ENCODE assay signal across 1 cellular context in the genomic region with DNA sequence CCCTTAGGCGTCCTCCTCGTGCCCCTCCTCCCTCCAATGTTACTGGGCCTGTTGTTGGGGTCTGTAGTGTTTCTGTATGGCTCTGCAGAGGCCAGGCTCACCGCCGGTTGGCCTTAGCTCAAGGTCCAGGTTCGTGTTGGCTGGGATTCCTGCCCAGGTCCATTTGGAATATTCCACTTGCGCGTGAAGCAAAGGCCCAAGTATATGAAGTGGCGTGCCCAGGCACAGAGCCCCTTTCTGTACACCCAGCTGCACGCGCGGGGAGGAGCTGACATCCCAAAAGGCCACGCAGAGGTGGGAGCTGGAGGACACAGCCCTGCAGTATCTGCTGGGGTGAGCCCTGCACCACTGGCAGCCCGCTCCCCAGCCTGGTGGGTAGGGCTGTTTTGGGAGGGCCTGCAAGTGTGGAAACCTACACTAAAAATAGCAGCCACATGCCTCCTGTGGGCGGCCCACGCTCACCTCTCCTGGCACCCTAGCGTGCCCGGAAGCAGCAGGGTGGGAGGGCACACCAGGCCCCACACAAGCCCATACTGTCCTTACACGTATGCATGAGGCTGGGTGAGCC.
TF ChIP-seq lines count a peak whose summit lies in the region.

No MANE protein-coding gene starts in this region.

TF ChIP-seq in HepG2, 621 proteins besides CTCF, POLR2A, EP300 and RAD21 (continued from another document and continues in another):
- TF ChIP-seq, protein P1, sequence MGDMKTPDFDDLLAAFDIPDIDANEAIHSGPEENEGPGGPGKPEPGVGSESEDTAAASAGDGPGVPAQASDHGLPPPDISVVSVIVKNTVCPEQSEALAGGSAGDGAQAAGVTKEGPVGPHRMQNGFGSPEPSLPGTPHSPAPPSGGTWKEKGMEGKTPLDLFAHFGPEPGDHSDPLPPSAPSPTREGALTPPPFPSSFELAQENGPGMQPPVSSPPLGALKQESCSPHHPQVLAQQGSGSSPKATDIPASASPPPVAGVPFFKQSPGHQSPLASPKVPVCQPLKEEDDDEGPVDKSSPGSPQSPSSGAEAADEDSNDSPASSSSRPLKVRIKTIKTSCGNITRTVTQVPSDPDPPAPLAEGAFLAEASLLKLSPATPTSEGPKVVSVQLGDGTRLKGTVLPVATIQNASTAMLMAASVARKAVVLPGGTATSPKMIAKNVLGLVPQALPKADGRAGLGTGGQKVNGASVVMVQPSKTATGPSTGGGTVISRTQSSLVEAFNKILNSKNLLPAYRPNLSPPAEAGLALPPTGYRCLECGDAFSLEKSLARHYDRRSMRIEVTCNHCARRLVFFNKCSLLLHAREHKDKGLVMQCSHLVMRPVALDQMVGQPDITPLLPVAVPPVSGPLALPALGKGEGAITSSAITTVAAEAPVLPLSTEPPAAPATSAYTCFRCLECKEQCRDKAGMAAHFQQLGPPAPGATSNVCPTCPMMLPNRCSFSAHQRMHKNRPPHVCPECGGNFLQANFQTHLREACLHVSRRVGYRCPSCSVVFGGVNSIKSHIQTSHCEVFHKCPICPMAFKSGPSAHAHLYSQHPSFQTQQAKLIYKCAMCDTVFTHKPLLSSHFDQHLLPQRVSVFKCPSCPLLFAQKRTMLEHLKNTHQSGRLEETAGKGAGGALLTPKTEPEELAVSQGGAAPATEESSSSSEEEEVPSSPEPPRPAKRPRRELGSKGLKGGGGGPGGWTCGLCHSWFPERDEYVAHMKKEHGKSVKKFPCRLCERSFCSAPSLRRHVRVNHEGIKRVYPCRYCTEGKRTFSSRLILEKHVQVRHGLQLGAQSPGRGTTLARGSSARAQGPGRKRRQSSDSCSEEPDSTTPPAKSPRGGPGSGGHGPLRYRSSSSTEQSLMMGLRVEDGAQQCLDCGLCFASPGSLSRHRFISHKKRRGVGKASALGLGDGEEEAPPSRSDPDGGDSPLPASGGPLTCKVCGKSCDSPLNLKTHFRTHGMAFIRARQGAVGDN (CRISPR knock-in tag; IDR thresholded peaks at IDR 0.05): peak; percentile 95
- no peak for TF ChIP-seq HNF1B (CRISPR knock-in tag; IDR thresholded peaks at IDR 0.05)
- TF ChIP-seq SP2 (CRISPR knock-in tag; IDR thresholded peaks at IDR 0.05): no peak
- no peak for TF ChIP-seq E2F1 (CRISPR knock-in tag; IDR thresholded peaks at IDR 0.05)
- no peak for TF ChIP-seq SSRP1 (CRISPR knock-in tag; IDR thresholded peaks at IDR 0.05)
- TF ChIP-seq POLR2G (IDR thresholded peaks at IDR 0.05; ENCODE audit: low read depth, low read length): peak; percentile 54
- TF ChIP-seq MXD4 (CRISPR knock-in tag; IDR thresholded peaks at IDR 0.05): no peak
- TF ChIP-seq NFE2 (CRISPR knock-in tag; IDR thresholded peaks at IDR 0.05): no peak
- TF ChIP-seq ZNF180 (CRISPR knock-in tag; IDR thresholded peaks at IDR 0.05; ENCODE audit: borderline replicate concordance, low read depth): no peak
- no peak for TF ChIP-seq NR2F1 (CRISPR knock-in tag; IDR thresholded peaks at IDR 0.05)
- no peak for TF ChIP-seq NAIF1 (CRISPR knock-in tag; IDR thresholded peaks at IDR 0.05; ENCODE audit: borderline replicate concordance)
- TF ChIP-seq TCF7 (IDR thresholded peaks at IDR 0.05; ENCODE audit: low read depth): no peak
- no peak for TF ChIP-seq ZNF354B (CRISPR knock-in tag; IDR thresholded peaks at IDR 0.05)
- TF ChIP-seq RFX1 (IDR thresholded peaks at IDR 0.05): no peak
- no peak for TF ChIP-seq EED (CRISPR knock-in tag; IDR thresholded peaks at IDR 0.05)
- no peak for TF ChIP-seq ARID3A (IDR thresholded peaks at IDR 0.05; ENCODE audit: low read depth, low read length)
- TF ChIP-seq SP140L (CRISPR knock-in tag; IDR thresholded peaks at IDR 0.05; ENCODE audit: borderline replicate concordance): no peak
- TF ChIP-seq ZNF850 (CRISPR knock-in tag; conservative IDR thresholded peaks at IDR 0.05): no peak
- no peak for TF ChIP-seq SMARCE1 (IDR thresholded peaks at IDR 0.05; ENCODE audit: borderline replicate concordance)
- TF ChIP-seq CENPT (CRISPR knock-in tag; IDR thresholded peaks at IDR 0.05; ENCODE audit: low read depth): no peak
- TF ChIP-seq NFAT5 (CRISPR knock-in tag; IDR thresholded peaks at IDR 0.05): no peak
- TF ChIP-seq ZNF670 (CRISPR knock-in tag; IDR thresholded peaks at IDR 0.05; ENCODE audit: borderline replicate concordance): no peak
- TF ChIP-seq TFDP2 (CRISPR knock-in tag; IDR thresholded peaks at IDR 0.05): no peak
- no peak for TF ChIP-seq ZNF256 (CRISPR knock-in tag; conservative IDR thresholded peaks at IDR 0.05)
- TF ChIP-seq, protein P2, sequence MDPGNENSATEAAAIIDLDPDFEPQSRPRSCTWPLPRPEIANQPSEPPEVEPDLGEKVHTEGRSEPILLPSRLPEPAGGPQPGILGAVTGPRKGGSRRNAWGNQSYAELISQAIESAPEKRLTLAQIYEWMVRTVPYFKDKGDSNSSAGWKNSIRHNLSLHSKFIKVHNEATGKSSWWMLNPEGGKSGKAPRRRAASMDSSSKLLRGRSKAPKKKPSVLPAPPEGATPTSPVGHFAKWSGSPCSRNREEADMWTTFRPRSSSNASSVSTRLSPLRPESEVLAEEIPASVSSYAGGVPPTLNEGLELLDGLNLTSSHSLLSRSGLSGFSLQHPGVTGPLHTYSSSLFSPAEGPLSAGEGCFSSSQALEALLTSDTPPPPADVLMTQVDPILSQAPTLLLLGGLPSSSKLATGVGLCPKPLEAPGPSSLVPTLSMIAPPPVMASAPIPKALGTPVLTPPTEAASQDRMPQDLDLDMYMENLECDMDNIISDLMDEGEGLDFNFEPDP (CRISPR knock-in tag; conservative IDR thresholded peaks at IDR 0.05): no peak
- TF ChIP-seq, protein P3, sequence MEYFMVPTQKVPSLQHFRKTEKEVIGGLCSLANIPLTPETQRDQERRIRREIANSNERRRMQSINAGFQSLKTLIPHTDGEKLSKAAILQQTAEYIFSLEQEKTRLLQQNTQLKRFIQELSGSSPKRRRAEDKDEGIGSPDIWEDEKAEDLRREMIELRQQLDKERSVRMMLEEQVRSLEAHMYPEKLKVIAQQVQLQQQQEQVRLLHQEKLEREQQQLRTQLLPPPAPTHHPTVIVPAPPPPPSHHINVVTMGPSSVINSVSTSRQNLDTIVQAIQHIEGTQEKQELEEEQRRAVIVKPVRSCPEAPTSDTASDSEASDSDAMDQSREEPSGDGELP (IDR thresholded peaks at IDR 0.05; ENCODE audit: borderline replicate concordance, low read depth): peak; percentile 27; the same call in 1 of the 2 replicates
- TF ChIP-seq NFYC (CRISPR knock-in tag; IDR thresholded peaks at IDR 0.05): no peak
- peak; percentile 91 for TF ChIP-seq HNRNPL (IDR thresholded peaks at IDR 0.05; ENCODE audit: low read depth, low read length)
- TF ChIP-seq TEAD3 (CRISPR knock-in tag; optimal IDR thresholded peaks at IDR 0.05; ENCODE audit: borderline replicate concordance): no peak
- TF ChIP-seq KDM5A (IDR thresholded peaks at IDR 0.05; ENCODE audit: borderline replicate concordance, low read length): no peak
- TF ChIP-seq TBX2 (CRISPR knock-in tag; IDR thresholded peaks at IDR 0.05; ENCODE audit: borderline replicate concordance): peak; percentile 85
- TF ChIP-seq GMEB1 (CRISPR knock-in tag; IDR thresholded peaks at IDR 0.05; ENCODE audit: borderline replicate concordance): peak; percentile 34; the same call in 1 of the 2 replicates
- TF ChIP-seq, protein P4, sequence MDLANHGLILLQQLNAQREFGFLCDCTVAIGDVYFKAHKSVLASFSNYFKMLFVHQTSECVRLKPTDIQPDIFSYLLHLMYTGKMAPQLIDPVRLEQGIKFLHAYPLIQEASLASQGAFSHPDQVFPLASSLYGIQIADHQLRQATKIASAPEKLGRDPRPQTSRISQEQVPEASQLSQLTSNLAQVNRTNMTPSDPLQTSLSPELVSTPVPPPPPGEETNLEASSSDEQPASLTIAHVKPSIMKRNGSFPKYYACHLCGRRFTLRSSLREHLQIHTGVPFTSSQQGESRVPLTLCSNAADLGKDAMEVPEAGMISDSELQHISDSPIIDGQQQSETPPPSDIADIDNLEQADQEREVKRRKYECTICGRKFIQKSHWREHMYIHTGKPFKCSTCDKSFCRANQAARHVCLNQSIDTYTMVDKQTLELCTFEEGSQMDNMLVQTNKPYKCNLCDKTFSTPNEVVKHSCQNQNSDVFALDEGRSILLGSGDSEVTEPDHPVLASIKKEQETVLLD (CRISPR knock-in tag; IDR thresholded peaks at IDR 0.05; ENCODE audit: low read depth): no peak
